Comparison of ENCODE assay signal across 8 cellular contexts in the genomic region with DNA sequence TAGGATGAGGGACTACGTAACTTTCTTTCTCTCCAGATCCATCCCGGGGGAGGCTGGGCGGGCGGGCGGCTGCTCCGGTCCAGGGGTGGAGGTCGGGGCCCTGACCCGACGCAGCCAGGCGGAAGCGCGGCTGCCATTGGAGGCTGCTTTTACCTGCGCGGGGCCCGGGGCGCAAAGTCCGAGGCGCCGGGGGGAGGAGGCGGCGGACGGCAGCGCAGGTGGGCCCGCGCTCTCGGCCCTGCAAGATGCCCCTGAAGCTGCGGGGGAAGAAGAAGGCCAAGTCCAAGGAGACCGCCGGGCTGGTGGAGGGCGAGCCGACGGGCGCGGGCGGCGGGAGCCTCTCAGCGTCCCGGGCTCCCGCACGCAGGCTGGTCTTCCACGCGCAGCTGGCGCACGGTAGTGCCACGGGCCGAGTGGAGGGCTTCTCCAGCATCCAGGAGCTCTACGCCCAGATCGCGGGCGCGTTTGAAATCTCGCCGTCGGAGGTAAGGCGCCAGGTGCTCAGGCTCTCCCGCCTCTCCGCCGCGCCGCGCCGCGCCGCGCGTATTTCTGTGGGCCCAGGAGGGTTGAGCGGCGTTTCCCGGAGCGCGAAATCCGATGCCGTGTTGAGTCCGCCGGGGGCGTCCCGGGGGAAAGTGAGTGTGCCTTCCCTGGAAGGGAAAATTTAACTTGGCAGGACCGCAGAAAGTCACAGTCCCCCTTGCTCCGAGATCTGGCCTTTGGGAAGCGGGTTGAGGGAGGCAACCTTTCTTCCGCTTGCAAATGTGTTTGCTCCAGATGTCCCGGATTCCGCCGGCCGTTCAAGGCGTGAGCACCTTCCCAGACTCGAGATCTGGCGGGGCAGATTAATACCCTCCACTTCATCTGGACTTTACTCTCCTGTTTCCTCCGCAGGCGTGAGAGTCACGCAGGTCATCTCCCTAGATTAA. TPM values are rescaled to one million over a fixed set of nuclear protein-coding genes. Genes with fewer than 3 reads are reported as not detected.
A peak's percentile ranks its signal among the peaks of the same experiment; 100 is the strongest.
DNase-seq lines count a peak whose midpoint lies in the region; ATAC-seq and TF ChIP-seq lines count a peak whose summit lies in the region.

Gene GIPC2, plus strand, starts transcription at position 117 of the 929 bp plus-strand sequence. Its CDS starts 129 bp downstream, at position 246.

- H3K4me1 ChIP-seq in lower lobe of right lung = peaks cover 13% of the 10 kb centered on the region

- peak within 1 kb of the TSS; percentile 69 for H3K4me3 ChIP-seq in lower lobe of right lung

- intact Hi-C loops in lower lobe of right lung (cut with DNase I) = no loop called here

- H3K9me3 ChIP-seq in lower lobe of right lung = no peaks in the 10 kb centered on the region

- H3K27ac ChIP-seq in lower lobe of right lung = peak within 1 kb of the TSS; percentile 73

- ATAC-seq in GM19397 (IDR thresholded peaks at IDR 0.05; ENCODE audit: unreplicated experiment) (peak; percentile 53), SK-N-SH treated with all-trans-retinoic acid at 6 μM for 48 hours (peak; percentile 66), lower lobe of right lung (peak; percentile 67 to 69), GM19351 (IDR thresholded peaks at IDR 0.05; ENCODE audit: unreplicated experiment) (no peak)

- H3K36me3 ChIP-seq in lower lobe of right lung = no peaks in the 10 kb centered on the region

- DNase-seq in dermis microvascular lymphatic vessel endothelial cell (ENCODE audit: low read depth in 2 of 2) (peak in 1 of 2 donors; percentile 59), lower lobe of right lung (peak; percentile 46), cortex of kidney (lab: John Stamatoyannopoulos, UW) (no peak), NCI-H1417 treated with DMSO at 0.1 percent for 48 hours (lab: John Stamatoyannopoulos, UW) (no peak)
- peak; percentile 47 for DNase-seq in stimulated activated CD8-positive, alpha-beta memory T cell treated with anti-CD3 and anti-CD28 coated beads, Interleukin-4, amount 100 ng/mL, for 48 hours

- no peak for TF ChIP-seq CTCF in lower lobe of right lung (IDR thresholded peaks at IDR 0.05)

- H3K27me3 ChIP-seq in lower lobe of right lung (ENCODE audit: low read depth) = peaks cover 28% of the 10 kb centered on the region

TF ChIP-seq in SK-N-SH treated with all-trans-retinoic acid at 6 μM for 48 hours, 23 proteins besides CTCF, POLR2A, EP300 and RAD21:
- TF ChIP-seq ZFP30 (CRISPR knock-in tag; IDR thresholded peaks at IDR 0.05) (no peak), ZC3H10 (CRISPR knock-in tag; IDR thresholded peaks at IDR 0.05) (no peak)
TF ChIP-seq in SK-N-SH treated with all-trans-retinoic acid at 6 μM for 48 hours: peak in this region for 0.

RNA-seq across cellular contexts. Expression of gene GIPC2, which starts in this region (rescaled TPM):
- total RNA-seq in dermis microvascular lymphatic vessel endothelial cell (31.9 and 37.2 TPM in 2 replicates), lower lobe of right lung (2.9 TPM)

Comparison
In these comparisons a context has a peak if more than half of its experiments do, and no peak if none do; other contexts are left out.
1. DNase-seq: peak in lower lobe of right lung (single experiment) and stimulated activated CD8-positive, alpha-beta memory T cell treated with anti-CD3 and anti-CD28 coated beads, Interleukin-4, amount 100 ng/mL, for 48 hours (single experiment); none in cortex of kidney (single experiment) and NCI-H1417 treated with DMSO at 0.1 percent for 48 hours (single experiment).